ENCODE assay signal across 11 cellular contexts in genomic region chr4:48271048-48271452, GRCh38. TPM values are rescaled to one million over a fixed set of nuclear protein-coding genes. Genes with fewer than 3 reads are reported as not detected.
DNase-seq lines count a peak whose midpoint lies in the region; ATAC-seq and TF ChIP-seq lines count a peak whose summit lies in the region.
"Had no signal": no experiment of that assay in that cellular context is flagged by ENCODE, and none has a peak within 500 bp of the region (broad histone marks: within the 10 kb centered on the region; RNA-seq: fewer than 3 reads in every experiment).

No MANE protein-coding gene starts in this region.

- peak; percentile 40 for DNase-seq in GM10248 (ENCODE audit: extremely low spot score)
- DNase-seq in memory B cell (ENCODE audit: low spot score in 2 of 2) = no peak
- DNase-seq in smooth muscle cell (lab: John Stamatoyannopoulos, UW; ENCODE audit: unreplicated experiment) = no peak
- no peak for DNase-seq in effector memory CD8-positive, alpha-beta T cell
- DNase-seq in activated CD4-positive, CD25-positive, alpha-beta regulatory T cell (lab: John Stamatoyannopoulos, UW) = no peak
- DNase-seq in ovary = no peak
- DNase-seq: islet precursor cell, KBM-7, nucleus accumbens had no signal

- H3F3A ChIP-seq in Loucy (ENCODE audit: low read depth) = peaks cover 10% of the 10 kb centered on the region
- H3F3A ChIP-seq in smooth muscle cell (ENCODE audit: low read depth) = no peaks in the 10 kb centered on the region

- H2AFZ ChIP-seq in Loucy (ENCODE audit: low read length) (no peak overlapping the region), smooth muscle cell (ENCODE audit: low read depth) (no peak overlapping the region)

- CTCF ChIA-PET in GM10248 (lab: Yijun Ruan, JAX) = interaction anchor here (1.0 to 1.5 kb wide), 2 partner anchors 19 to 143 kb away, joined by 3 read pairs; no protein-coding TSS in a partner anchor

- no peak for TF ChIP-seq CTCF in GM10248 (IDR thresholded peaks at IDR 0.05; ENCODE audit: control extremely low read depth, extremely low read depth, low read depth, missing control alignments)
- TF ChIP-seq CTCF in Loucy (conservative IDR thresholded peaks at IDR 0.05; ENCODE audit: low read length) = no peak
- TF ChIP-seq CTCF in smooth muscle cell (IDR thresholded peaks at IDR 0.05; ENCODE audit: borderline replicate concordance, insufficient read depth, poor library complexity, severe bottlenecking) = no peak
- TF ChIP-seq CTCF in ovary (IDR thresholded peaks at IDR 0.05) = no peak

- H3K9ac ChIP-seq in Loucy (ENCODE audit: low read depth, low read length, poor library complexity, severe bottlenecking) (peak overlapping the region; percentile 80), smooth muscle cell (ENCODE audit: low read depth) (no peak overlapping the region)

- H3K27ac ChIP-seq in smooth muscle cell (ENCODE audit: low read depth) (no peak overlapping the region), ovary (peak overlapping the region in 1 of 2 donors; percentile 62)

- no peaks in the 10 kb centered on the region for H3K9me2 ChIP-seq in Loucy (replicated peaks; ENCODE audit: low read depth, low read length)

- H3K4me2 ChIP-seq in Loucy (ENCODE audit: low read depth, low read length, poor library complexity, severe bottlenecking) = peak overlapping the region; percentile 97
- H3K4me2 ChIP-seq in smooth muscle cell = no peak overlapping the region

- TF ChIP-seq POLR2A in GM19193 (IDR thresholded peaks at IDR 0.05; ENCODE audit: extremely low read depth, insufficient read depth, insufficient read length) (peak; percentile 31), ovary (IDR thresholded peaks at IDR 0.05) (no peak)

- H3K79me2 ChIP-seq in Loucy (ENCODE audit: insufficient read depth, low read length) (peaks cover 39% of the 10 kb centered on the region), smooth muscle cell (ENCODE audit: low read depth) (no peaks in the 10 kb centered on the region)

- peak overlapping the region; percentile 80 for H3K27ac Mint-ChIP-seq in memory B cell
- peak overlapping the region in 1 of 2 donors; percentile 9 for H3K27ac Mint-ChIP-seq in effector memory CD8-positive, alpha-beta T cell

- H3K4me3 ChIP-seq in Loucy (ENCODE audit: low read length, poor library complexity, severe bottlenecking) (peak overlapping the region; percentile 94), smooth muscle cell (no peak overlapping the region), ovary (no peak overlapping the region)

- intact Hi-C loops in ovary (cut with DNase I) = no loop called here

- no peak for ATAC-seq in memory B cell (ENCODE audit: low read depth)
- ATAC-seq in effector memory CD8-positive, alpha-beta T cell (replicated peaks) = no peak

- H4K20me1 ChIP-seq in Loucy (ENCODE audit: insufficient read depth, low read length, poor library complexity, severe bottlenecking) (peaks cover 32% of the 10 kb centered on the region), smooth muscle cell (ENCODE audit: low read depth) (no peaks in the 10 kb centered on the region)

- TF ChIP-seq EP300 in ovary (IDR thresholded peaks at IDR 0.05) = no peak

- H3K36me3 Mint-ChIP-seq in memory B cell = peaks cover 2% of the 10 kb centered on the region
- H3K36me3 Mint-ChIP-seq in effector memory CD8-positive, alpha-beta T cell (ENCODE audit: insufficient read depth) = no peaks in the 10 kb centered on the region

- no peaks in the 10 kb centered on the region for H3K9me3 Mint-ChIP-seq in memory B cell
- no peaks in the 10 kb centered on the region for H3K9me3 Mint-ChIP-seq in effector memory CD8-positive, alpha-beta T cell

- no peaks in the 10 kb centered on the region for H3K36me3 ChIP-seq in Loucy (ENCODE audit: insufficient read depth, low read length)
- no peaks in the 10 kb centered on the region for H3K36me3 ChIP-seq in smooth muscle cell (ENCODE audit: low read depth)
- H3K36me3 ChIP-seq in ovary = no peaks in the 10 kb centered on the region

- H3K9me3 ChIP-seq in Loucy (ENCODE audit: insufficient read depth, low read depth, low read length) = no peaks in the 10 kb centered on the region
- no peaks in the 10 kb centered on the region for H3K9me3 ChIP-seq in smooth muscle cell (replicated peaks; ENCODE audit: low read depth)
- no peaks in the 10 kb centered on the region for H3K9me3 ChIP-seq in ovary

- peaks cover 11% of the 10 kb centered on the region for H3K4me1 Mint-ChIP-seq in memory B cell
- peaks cover 8 to 9% of the 10 kb centered on the region in 2 donors for H3K4me1 Mint-ChIP-seq in effector memory CD8-positive, alpha-beta T cell (ENCODE audit: low read depth in 2 of 2)

- no peak overlapping the region for H3K4me3 Mint-ChIP-seq in memory B cell
- H3K4me3 Mint-ChIP-seq in effector memory CD8-positive, alpha-beta T cell = no peak overlapping the region

- 84% methylated on average over 6 of the region's 6 CpGs for WGBS in smooth muscle cell (ENCODE audit: low lambda C conversion rate)
- WGBS in ovary, 3 donors = 42 to 54% (median 43%) methylated on average over 6 of the region's 6 CpGs

- H3K4me1 ChIP-seq in Loucy (ENCODE audit: insufficient read depth, low read length, poor library complexity, severe bottlenecking) = peaks cover 63% of the 10 kb centered on the region
- H3K4me1 ChIP-seq in smooth muscle cell (ENCODE audit: low read depth) = no peaks in the 10 kb centered on the region
- H3K4me1 ChIP-seq in ovary (ENCODE audit: insufficient read depth) = peaks cover 1% of the 10 kb centered on the region

- no peaks in the 10 kb centered on the region for H3K27me3 Mint-ChIP-seq in memory B cell
- no peaks in the 10 kb centered on the region for H3K27me3 Mint-ChIP-seq in effector memory CD8-positive, alpha-beta T cell

- H3K27me3 ChIP-seq in Loucy (ENCODE audit: insufficient read depth, low read length, poor library complexity, severe bottlenecking) (no peaks in the 10 kb centered on the region), smooth muscle cell (ENCODE audit: low read depth) (no peaks in the 10 kb centered on the region), ovary (no peaks in the 10 kb centered on the region)

- POLR2A ChIA-PET in GM10248 (lab: Yijun Ruan, JAX) = no interaction called here

RNA-seq across cellular contexts. Expression of gene TEC, which starts 1.4 kb away (rescaled TPM):
- total RNA-seq in smooth muscle cell (0.67 and 1.8 TPM in 2 replicates), ovary (1 to 10 TPM in 4 of 7 donors, under 1 TPM in 3; 0.43 to 4.0 (median 1.4) TPM)
- polyA plus RNA-seq in smooth muscle cell (0.14 TPM in 1 of 2 replicates, not detected in the other), ovary (1 to 10 TPM in 1 of 2 donors, under 1 TPM in 1; 0.67 to 1.5 TPM)
